Comparison of ENCODE assay signal across 14 cellular contexts in genomic region chr11:130631119-130631518, GRCh38.
DNase-seq lines count a peak whose midpoint lies in the region; ATAC-seq, FAIRE-seq and TF ChIP-seq lines count a peak whose summit lies in the region.
"Had no signal": no experiment of that assay in that cellular context is flagged by ENCODE, and none has a peak within 500 bp of the region (broad histone marks: within the 10 kb centered on the region; RNA-seq: fewer than 3 reads in every experiment).

No MANE protein-coding gene starts in this region.

- H3K4me3 Mint-ChIP-seq in activated T-cell treated with anti-CD3 and anti-CD28 coated beads, Interleukin-2, amount 50 U/mL, for 24 hours, result no peak overlapping the region
- H3K4me3 Mint-ChIP-seq: activated B cell treated with CpG ODN at 0.5 μM for 24 hours had no signal

- H3K27ac Mint-ChIP-seq in activated T-cell treated with anti-CD3 and anti-CD28 coated beads, Interleukin-2, amount 50 U/mL, for 24 hours, result peak overlapping the region; percentile 12
- H3K27ac Mint-ChIP-seq: activated B cell treated with CpG ODN at 0.5 μM for 24 hours had no signal

- intact Hi-C loops in PC-3 (cut with micrococcal nuclease), result loop anchor here (10.0 kb wide), 1 partner anchor 114 kb away; no protein-coding TSS in a partner anchor

- no peaks in the 10 kb centered on the region for H3K9me2 ChIP-seq in PC-3 (replicated peaks; ENCODE audit: low read length)

- no peaks in the 10 kb centered on the region for H4K20me1 ChIP-seq in PC-3 (ENCODE audit: low read length)
- H4K20me1 ChIP-seq: BLaER1 treated with 17β-estradiol and CSF1 and Interleukin-3, amounts not matched to agents 10 nM and 100 nM had no signal

- ATAC-seq in PC-3 (peak; percentile 56), GM21423 (IDR thresholded peaks at IDR 0.05; ENCODE audit: unreplicated experiment) (no peak)

- H3F3A ChIP-seq in PC-3 (ENCODE audit: low read length, unreplicated experiment), result peaks cover 13% of the 10 kb centered on the region

- no peaks in the 10 kb centered on the region for H3K36me3 Mint-ChIP-seq in activated T-cell treated with anti-CD3 and anti-CD28 coated beads, Interleukin-2, amount 50 U/mL, for 24 hours (ENCODE audit: low read depth)

- H3K9ac ChIP-seq in PC-3 (ENCODE audit: low read length), result peak overlapping the region; percentile 81
- H3K9ac ChIP-seq: BLaER1 treated with 17β-estradiol and CSF1 and Interleukin-3, amounts not matched to agents 10 nM and 100 nM; parathyroid adenoma had no signal

- H3K36me3 ChIP-seq in PC-3 (ENCODE audit: low read depth, low read length) (no peaks in the 10 kb centered on the region), bronchial epithelial cell (ENCODE audit: control insufficient read depth, insufficient read depth, low read length) (no peaks in the 10 kb centered on the region)
- H3K36me3 ChIP-seq: BLaER1 treated with 17β-estradiol and CSF1 and Interleukin-3, amounts not matched to agents 10 nM and 100 nM had no signal

- no peaks in the 10 kb centered on the region for H3K9me3 ChIP-seq in PC-3 (ENCODE audit: low read length)
- H3K9me3 ChIP-seq: BLaER1 treated with 17β-estradiol and CSF1 and Interleukin-3, amounts not matched to agents 10 nM and 100 nM had no signal

- peaks cover 10% of the 10 kb centered on the region for H3K4me1 Mint-ChIP-seq in activated T-cell treated with anti-CD3 and anti-CD28 coated beads, Interleukin-2, amount 50 U/mL, for 24 hours (ENCODE audit: low read depth)
- H3K4me1 Mint-ChIP-seq: activated B cell treated with CpG ODN at 0.5 μM for 24 hours had no signal

- H3K27me3 ChIP-seq in PC-3 (ENCODE audit: low read length) (no peaks in the 10 kb centered on the region), bronchial epithelial cell (ENCODE audit: control insufficient read depth, insufficient read depth, low read length) (no peaks in the 10 kb centered on the region)
- H3K27me3 ChIP-seq: BLaER1 treated with 17β-estradiol and CSF1 and Interleukin-3, amounts not matched to agents 10 nM and 100 nM had no signal

- peaks cover 19% of the 10 kb centered on the region for H3K27me3 Mint-ChIP-seq in activated T-cell treated with anti-CD3 and anti-CD28 coated beads, Interleukin-2, amount 50 U/mL, for 24 hours

- H3K4me2 ChIP-seq in PC-3 (ENCODE audit: low read length), result peak overlapping the region; percentile 56

- POLR2A ChIA-PET in PC-3 (lab: Charles Lee; ENCODE audit: unreplicated experiment), result interaction anchor here (0.6 to 0.7 kb wide), 2 partner anchors 180 to 183 kb away, joined by 3 to 10 read pairs; partner anchors contain the start of gene ADAMTS15

- no TSS peak for BruUV-seq in PC-3 (replicated peaks; lab: Mats Ljungman, UMichigan)

- H3K27ac ChIP-seq in PC-3 (ENCODE audit: low read length), result peak overlapping the region; percentile 97
- H3K27ac ChIP-seq: BLaER1 treated with 17β-estradiol and CSF1 and Interleukin-3, amounts not matched to agents 10 nM and 100 nM; parathyroid adenoma had no signal

- H3K9me3 Mint-ChIP-seq in activated T-cell treated with anti-CD3 and anti-CD28 coated beads, Interleukin-2, amount 50 U/mL, for 24 hours, result no peaks in the 10 kb centered on the region
- H3K9me3 Mint-ChIP-seq: activated B cell treated with CpG ODN at 0.5 μM for 24 hours had no signal

- CTCF ChIA-PET in PC-3 (lab: Charles Lee), result no interaction called here

- TF ChIP-seq CTCF in PC-3 (conservative IDR thresholded peaks at IDR 0.05; ENCODE audit: low read depth, low read length) (no peak), bronchial epithelial cell (IDR thresholded peaks at IDR 0.05; ENCODE audit: insufficient read depth, low read length, severe bottlenecking) (no peak)

- H2AFZ ChIP-seq in PC-3 (ENCODE audit: low read length), result no peak overlapping the region
- H2AFZ ChIP-seq: parathyroid adenoma had no signal

- no peak for DNase-seq in activated T-cell treated with anti-CD3 and anti-CD28 coated beads, Interleukin-2, amount 50 U/mL, for 24 hours
- DNase-seq in activated T-cell treated with anti-CD3 and anti-CD28 coated beads for 4 hours (no peak), PC-3 (peak; percentile 98), bronchial epithelial cell (ENCODE audit: low read depth) (peak; percentile 99), skeletal muscle cell (ENCODE audit: low read depth) (peak; percentile 79), midbrain (lab: John Stamatoyannopoulos, UW) (no peak), NCI-H524 (lab: John Stamatoyannopoulos, UW) (no peak)
- DNase-seq: activated B cell treated with CpG ODN at 0.5 μM for 24 hours, H7, NCI-H774 had no signal

- FAIRE-seq in bronchial epithelial cell (lab: Jason Lieb, UNC), result no peak
- FAIRE-seq: colon had no signal

- H3K4me3 ChIP-seq in PC-3 (ENCODE audit: low read length) (no peak overlapping the region), bronchial epithelial cell (ENCODE audit: low read depth, low read length) (no peak overlapping the region), skeletal muscle cell (ENCODE audit: low read depth, low read length) (no peak overlapping the region)
- H3K4me3 ChIP-seq: BLaER1 treated with 17β-estradiol and CSF1 and Interleukin-3, amounts not matched to agents 10 nM and 100 nM had no signal

- peaks cover 20% of the 10 kb centered on the region for H3K79me2 ChIP-seq in PC-3 (ENCODE audit: low read length)
- H3K79me2 ChIP-seq: parathyroid adenoma had no signal

- peaks cover 67% of the 10 kb centered on the region for H3K4me1 ChIP-seq in PC-3 (ENCODE audit: insufficient read depth, low read length)
- H3K4me1 ChIP-seq: parathyroid adenoma had no signal

Comparison
In these comparisons a context has a peak if more than half of its experiments do, and no peak if none do; other contexts are left out.
1. DNase-seq: peak in PC-3 (single experiment), bronchial epithelial cell (single experiment) and skeletal muscle cell (single experiment); none in activated T-cell treated with anti-CD3 and anti-CD28 coated beads, Interleukin-2, amount 50 U/mL, for 24 hours (single experiment), activated T-cell treated with anti-CD3 and anti-CD28 coated beads for 4 hours (single experiment), midbrain (single experiment) and NCI-H524 (0 of 2).